In the genomic region with DNA sequence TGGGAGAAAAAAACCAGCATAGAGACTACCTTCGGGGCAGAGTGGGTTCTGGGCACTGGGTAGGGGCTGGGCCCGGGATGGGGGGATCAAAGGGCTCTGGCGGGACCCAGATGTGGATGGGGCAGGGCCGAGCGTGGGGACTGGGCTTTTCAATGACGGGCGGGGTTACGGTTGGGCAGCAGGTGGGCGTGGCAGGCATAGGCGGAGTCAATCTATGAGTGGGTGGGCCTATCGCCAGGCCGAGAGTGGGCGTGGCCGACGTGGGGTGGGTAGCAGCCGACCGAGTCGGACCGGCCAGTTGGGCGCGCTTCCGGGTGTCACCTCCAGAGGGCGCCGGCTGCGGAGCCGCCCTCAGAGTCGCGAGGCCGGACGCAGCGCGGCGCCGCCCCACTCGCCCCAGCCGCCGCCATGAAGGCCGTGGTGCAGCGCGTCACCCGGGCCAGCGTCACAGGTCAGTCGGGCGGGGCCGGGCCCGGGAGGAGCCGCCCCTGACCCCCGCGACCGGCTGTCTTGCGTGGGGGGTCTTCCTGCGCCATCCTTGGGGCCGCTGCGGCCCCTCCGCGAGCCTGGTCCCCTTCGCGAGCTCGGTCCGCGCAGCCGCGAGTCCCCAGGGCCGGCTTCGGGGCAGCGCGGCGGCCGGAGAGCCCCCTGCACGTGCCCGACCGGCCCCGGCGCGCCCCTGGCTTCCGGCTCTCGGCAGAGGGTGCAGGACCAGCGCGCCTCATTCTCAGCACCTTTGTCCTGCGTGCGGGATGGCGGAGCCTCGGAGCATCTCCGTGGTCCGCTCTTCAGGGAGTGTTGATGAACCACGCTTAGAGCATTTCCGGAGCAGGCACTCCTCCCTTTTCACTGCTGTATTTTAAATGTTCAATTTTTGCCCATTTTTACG, we compare ENCODE assay signal across 1 cellular context.
TF ChIP-seq lines count a peak whose summit lies in the region.

A gene with protein sequence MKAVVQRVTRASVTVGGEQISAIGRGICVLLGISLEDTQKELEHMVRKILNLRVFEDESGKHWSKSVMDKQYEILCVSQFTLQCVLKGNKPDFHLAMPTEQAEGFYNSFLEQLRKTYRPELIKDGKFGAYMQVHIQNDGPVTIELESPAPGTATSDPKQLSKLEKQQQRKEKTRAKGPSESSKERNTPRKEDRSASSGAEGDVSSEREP (plus strand): TSS at position 390 of the 889 bp plus-strand sequence. CDS start 19 bp downstream, at position 409.

TF ChIP-seq in GM12878, 131 proteins besides CTCF, POLR2A, EP300 and RAD21 (continues in another document):
- TF ChIP-seq, protein P1, sequence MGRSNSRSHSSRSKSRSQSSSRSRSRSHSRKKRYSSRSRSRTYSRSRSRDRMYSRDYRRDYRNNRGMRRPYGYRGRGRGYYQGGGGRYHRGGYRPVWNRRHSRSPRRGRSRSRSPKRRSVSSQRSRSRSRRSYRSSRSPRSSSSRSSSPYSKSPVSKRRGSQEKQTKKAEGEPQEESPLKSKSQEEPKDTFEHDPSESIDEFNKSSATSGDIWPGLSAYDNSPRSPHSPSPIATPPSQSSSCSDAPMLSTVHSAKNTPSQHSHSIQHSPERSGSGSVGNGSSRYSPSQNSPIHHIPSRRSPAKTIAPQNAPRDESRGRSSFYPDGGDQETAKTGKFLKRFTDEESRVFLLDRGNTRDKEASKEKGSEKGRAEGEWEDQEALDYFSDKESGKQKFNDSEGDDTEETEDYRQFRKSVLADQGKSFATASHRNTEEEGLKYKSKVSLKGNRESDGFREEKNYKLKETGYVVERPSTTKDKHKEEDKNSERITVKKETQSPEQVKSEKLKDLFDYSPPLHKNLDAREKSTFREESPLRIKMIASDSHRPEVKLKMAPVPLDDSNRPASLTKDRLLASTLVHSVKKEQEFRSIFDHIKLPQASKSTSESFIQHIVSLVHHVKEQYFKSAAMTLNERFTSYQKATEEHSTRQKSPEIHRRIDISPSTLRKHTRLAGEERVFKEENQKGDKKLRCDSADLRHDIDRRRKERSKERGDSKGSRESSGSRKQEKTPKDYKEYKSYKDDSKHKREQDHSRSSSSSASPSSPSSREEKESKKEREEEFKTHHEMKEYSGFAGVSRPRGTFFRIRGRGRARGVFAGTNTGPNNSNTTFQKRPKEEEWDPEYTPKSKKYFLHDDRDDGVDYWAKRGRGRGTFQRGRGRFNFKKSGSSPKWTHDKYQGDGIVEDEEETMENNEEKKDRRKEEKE (IDR thresholded peaks at IDR 0.05), result peak; percentile 22; the same call in 1 of the 2 replicates
- peak; percentile 75 for TF ChIP-seq SP1 (IDR thresholded peaks at IDR 0.05; ENCODE audit: low read depth, low read length)
- no peak for TF ChIP-seq IKZF2 (IDR thresholded peaks at IDR 0.05)
- TF ChIP-seq, protein P2, sequence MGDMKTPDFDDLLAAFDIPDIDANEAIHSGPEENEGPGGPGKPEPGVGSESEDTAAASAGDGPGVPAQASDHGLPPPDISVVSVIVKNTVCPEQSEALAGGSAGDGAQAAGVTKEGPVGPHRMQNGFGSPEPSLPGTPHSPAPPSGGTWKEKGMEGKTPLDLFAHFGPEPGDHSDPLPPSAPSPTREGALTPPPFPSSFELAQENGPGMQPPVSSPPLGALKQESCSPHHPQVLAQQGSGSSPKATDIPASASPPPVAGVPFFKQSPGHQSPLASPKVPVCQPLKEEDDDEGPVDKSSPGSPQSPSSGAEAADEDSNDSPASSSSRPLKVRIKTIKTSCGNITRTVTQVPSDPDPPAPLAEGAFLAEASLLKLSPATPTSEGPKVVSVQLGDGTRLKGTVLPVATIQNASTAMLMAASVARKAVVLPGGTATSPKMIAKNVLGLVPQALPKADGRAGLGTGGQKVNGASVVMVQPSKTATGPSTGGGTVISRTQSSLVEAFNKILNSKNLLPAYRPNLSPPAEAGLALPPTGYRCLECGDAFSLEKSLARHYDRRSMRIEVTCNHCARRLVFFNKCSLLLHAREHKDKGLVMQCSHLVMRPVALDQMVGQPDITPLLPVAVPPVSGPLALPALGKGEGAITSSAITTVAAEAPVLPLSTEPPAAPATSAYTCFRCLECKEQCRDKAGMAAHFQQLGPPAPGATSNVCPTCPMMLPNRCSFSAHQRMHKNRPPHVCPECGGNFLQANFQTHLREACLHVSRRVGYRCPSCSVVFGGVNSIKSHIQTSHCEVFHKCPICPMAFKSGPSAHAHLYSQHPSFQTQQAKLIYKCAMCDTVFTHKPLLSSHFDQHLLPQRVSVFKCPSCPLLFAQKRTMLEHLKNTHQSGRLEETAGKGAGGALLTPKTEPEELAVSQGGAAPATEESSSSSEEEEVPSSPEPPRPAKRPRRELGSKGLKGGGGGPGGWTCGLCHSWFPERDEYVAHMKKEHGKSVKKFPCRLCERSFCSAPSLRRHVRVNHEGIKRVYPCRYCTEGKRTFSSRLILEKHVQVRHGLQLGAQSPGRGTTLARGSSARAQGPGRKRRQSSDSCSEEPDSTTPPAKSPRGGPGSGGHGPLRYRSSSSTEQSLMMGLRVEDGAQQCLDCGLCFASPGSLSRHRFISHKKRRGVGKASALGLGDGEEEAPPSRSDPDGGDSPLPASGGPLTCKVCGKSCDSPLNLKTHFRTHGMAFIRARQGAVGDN (IDR thresholded peaks at IDR 0.05), result peak; percentile 76
- TF ChIP-seq, protein P3, sequence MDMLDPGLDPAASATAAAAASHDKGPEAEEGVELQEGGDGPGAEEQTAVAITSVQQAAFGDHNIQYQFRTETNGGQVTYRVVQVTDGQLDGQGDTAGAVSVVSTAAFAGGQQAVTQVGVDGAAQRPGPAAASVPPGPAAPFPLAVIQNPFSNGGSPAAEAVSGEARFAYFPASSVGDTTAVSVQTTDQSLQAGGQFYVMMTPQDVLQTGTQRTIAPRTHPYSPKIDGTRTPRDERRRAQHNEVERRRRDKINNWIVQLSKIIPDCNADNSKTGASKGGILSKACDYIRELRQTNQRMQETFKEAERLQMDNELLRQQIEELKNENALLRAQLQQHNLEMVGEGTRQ (IDR thresholded peaks at IDR 0.05; ENCODE audit: borderline replicate concordance, low read depth, low read length), result no peak
- TF ChIP-seq, protein P4, sequence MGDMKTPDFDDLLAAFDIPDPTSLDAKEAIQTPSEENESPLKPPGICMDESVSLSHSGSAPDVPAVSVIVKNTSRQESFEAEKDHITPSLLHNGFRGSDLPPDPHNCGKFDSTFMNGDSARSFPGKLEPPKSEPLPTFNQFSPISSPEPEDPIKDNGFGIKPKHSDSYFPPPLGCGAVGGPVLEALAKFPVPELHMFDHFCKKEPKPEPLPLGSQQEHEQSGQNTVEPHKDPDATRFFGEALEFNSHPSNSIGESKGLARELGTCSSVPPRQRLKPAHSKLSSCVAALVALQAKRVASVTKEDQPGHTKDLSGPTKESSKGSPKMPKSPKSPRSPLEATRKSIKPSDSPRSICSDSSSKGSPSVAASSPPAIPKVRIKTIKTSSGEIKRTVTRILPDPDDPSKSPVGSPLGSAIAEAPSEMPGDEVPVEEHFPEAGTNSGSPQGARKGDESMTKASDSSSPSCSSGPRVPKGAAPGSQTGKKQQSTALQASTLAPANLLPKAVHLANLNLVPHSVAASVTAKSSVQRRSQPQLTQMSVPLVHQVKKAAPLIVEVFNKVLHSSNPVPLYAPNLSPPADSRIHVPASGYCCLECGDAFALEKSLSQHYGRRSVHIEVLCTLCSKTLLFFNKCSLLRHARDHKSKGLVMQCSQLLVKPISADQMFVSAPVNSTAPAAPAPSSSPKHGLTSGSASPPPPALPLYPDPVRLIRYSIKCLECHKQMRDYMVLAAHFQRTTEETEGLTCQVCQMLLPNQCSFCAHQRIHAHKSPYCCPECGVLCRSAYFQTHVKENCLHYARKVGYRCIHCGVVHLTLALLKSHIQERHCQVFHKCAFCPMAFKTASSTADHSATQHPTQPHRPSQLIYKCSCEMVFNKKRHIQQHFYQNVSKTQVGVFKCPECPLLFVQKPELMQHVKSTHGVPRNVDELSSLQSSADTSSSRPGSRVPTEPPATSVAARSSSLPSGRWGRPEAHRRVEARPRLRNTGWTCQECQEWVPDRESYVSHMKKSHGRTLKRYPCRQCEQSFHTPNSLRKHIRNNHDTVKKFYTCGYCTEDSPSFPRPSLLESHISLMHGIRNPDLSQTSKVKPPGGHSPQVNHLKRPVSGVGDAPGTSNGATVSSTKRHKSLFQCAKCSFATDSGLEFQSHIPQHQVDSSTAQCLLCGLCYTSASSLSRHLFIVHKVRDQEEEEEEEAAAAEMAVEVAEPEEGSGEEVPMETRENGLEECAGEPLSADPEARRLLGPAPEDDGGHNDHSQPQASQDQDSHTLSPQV (IDR thresholded peaks at IDR 0.05), result peak; percentile 54; the same call in 1 of the 2 replicates
- TF ChIP-seq SMARCA5 (IDR thresholded peaks at IDR 0.05), result peak; percentile 98
- peak; percentile 81 for TF ChIP-seq IKZF1 (conservative IDR thresholded peaks at IDR 0.05)
- TF ChIP-seq MYC (IDR thresholded peaks at IDR 0.05; ENCODE audit: insufficient read depth, insufficient read length, insufficient replicate concordance, low read length, severe bottlenecking), result peak; percentile 71
- peak; percentile 54 for TF ChIP-seq SIN3A (IDR thresholded peaks at IDR 0.05; ENCODE audit: low read depth, low read length)
- TF ChIP-seq, protein P5, sequence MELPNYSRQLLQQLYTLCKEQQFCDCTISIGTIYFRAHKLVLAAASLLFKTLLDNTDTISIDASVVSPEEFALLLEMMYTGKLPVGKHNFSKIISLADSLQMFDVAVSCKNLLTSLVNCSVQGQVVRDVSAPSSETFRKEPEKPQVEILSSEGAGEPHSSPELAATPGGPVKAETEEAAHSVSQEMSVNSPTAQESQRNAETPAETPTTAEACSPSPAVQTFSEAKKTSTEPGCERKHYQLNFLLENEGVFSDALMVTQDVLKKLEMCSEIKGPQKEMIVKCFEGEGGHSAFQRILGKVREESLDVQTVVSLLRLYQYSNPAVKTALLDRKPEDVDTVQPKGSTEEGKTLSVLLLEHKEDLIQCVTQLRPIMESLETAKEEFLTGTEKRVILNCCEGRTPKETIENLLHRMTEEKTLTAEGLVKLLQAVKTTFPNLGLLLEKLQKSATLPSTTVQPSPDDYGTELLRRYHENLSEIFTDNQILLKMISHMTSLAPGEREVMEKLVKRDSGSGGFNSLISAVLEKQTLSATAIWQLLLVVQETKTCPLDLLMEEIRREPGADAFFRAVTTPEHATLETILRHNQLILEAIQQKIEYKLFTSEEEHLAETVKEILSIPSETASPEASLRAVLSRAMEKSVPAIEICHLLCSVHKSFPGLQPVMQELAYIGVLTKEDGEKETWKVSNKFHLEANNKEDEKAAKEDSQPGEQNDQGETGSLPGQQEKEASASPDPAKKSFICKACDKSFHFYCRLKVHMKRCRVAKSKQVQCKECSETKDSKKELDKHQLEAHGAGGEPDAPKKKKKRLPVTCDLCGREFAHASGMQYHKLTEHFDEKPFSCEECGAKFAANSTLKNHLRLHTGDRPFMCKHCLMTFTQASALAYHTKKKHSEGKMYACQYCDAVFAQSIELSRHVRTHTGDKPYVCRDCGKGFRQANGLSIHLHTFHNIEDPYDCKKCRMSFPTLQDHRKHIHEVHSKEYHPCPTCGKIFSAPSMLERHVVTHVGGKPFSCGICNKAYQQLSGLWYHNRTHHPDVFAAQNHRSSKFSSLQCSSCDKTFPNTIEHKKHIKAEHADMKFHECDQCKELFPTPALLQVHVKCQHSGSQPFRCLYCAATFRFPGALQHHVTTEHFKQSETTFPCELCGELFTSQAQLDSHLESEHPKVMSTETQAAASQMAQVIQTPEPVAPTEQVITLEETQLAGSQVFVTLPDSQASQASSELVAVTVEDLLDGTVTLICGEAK (IDR thresholded peaks at IDR 0.05; ENCODE audit: borderline replicate concordance), result peak; percentile 69
- TF ChIP-seq CHD2 (IDR thresholded peaks at IDR 0.05; ENCODE audit: borderline replicate concordance, low read depth, low read length), result peak; percentile 65; the same call in 1 of the 2 replicates
- TF ChIP-seq HDGF (IDR thresholded peaks at IDR 0.05), result peak; percentile 86
- TF ChIP-seq FOS (IDR thresholded peaks at IDR 0.05; ENCODE audit: borderline replicate concordance, extremely low read depth, insufficient read length), result no peak
- peak; percentile 50; the same call in 1 of the 2 replicates for TF ChIP-seq CREB1 (IDR thresholded peaks at IDR 0.05; ENCODE audit: low read depth)
- TF ChIP-seq CHD4 (IDR thresholded peaks at IDR 0.05), result no peak
- TF ChIP-seq SMAD1 (IDR thresholded peaks at IDR 0.05; ENCODE audit: low read depth, partially characterized antibody), result no peak
- TF ChIP-seq, protein P6, sequence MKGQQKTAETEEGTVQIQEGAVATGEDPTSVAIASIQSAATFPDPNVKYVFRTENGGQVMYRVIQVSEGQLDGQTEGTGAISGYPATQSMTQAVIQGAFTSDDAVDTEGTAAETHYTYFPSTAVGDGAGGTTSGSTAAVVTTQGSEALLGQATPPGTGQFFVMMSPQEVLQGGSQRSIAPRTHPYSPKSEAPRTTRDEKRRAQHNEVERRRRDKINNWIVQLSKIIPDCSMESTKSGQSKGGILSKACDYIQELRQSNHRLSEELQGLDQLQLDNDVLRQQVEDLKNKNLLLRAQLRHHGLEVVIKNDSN (IDR thresholded peaks at IDR 0.05; ENCODE audit: borderline replicate concordance, extremely low read length, insufficient read depth, low read depth, low read length), result peak; percentile 27
- TF ChIP-seq, protein P7, sequence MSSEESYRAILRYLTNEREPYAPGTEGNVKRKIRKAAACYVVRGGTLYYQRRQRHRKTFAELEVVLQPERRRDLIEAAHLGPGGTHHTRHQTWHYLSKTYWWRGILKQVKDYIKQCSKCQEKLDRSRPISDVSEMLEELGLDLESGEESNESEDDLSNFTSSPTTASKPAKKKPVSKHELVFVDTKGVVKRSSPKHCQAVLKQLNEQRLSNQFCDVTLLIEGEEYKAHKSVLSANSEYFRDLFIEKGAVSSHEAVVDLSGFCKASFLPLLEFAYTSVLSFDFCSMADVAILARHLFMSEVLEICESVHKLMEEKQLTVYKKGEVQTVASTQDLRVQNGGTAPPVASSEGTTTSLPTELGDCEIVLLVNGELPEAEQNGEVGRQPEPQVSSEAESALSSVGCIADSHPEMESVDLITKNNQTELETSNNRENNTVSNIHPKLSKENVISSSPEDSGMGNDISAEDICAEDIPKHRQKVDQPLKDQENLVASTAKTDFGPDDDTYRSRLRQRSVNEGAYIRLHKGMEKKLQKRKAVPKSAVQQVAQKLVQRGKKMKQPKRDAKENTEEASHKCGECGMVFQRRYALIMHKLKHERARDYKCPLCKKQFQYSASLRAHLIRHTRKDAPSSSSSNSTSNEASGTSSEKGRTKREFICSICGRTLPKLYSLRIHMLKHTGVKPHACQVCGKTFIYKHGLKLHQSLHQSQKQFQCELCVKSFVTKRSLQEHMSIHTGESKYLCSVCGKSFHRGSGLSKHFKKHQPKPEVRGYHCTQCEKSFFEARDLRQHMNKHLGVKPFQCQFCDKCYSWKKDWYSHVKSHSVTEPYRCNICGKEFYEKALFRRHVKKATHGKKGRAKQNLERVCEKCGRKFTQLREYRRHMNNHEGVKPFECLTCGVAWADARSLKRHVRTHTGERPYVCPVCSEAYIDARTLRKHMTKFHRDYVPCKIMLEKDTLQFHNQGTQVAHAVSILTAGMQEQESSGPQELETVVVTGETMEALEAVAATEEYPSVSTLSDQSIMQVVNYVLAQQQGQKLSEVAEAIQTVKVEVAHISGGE (CRISPR knock-in tag; IDR thresholded peaks at IDR 0.05), result peak; percentile 84
- 0 out of 2 replicates have a peak, but pooled peaks have one; percentile 34 for TF ChIP-seq POLR2AphosphoS2 (IDR thresholded peaks at IDR 0.05; ENCODE audit: low read depth, low read length)
- peak; percentile 82; the same call in 1 of the 2 replicates for TF ChIP-seq ASH2L (IDR thresholded peaks at IDR 0.05; ENCODE audit: borderline replicate concordance, low read depth)
- peak; percentile 99 for TF ChIP-seq GATAD2B (conservative IDR thresholded peaks at IDR 0.05; ENCODE audit: low read depth)
- TF ChIP-seq NBN (IDR thresholded peaks at IDR 0.05), result no peak
- TF ChIP-seq CBX3 (IDR thresholded peaks at IDR 0.05; ENCODE audit: borderline replicate concordance, low read depth), result no peak
- no peak for TF ChIP-seq TARDBP (IDR thresholded peaks at IDR 0.05; ENCODE audit: borderline replicate concordance)
